Comparison of ENCODE assay signal across 15 cellular contexts in genomic region chr22:49244466-49245420, GRCh38.
"Had no signal": no experiment of that assay in that cellular context is flagged by ENCODE, and none has a peak within 500 bp of the region (broad histone marks: within the 10 kb centered on the region; RNA-seq: fewer than 3 reads in every experiment).

No MANE protein-coding gene starts in this region.

- H3K27ac ChIP-seq: esophagus squamous epithelium, left ventricle myocardium inferior, neural progenitor cell had no signal

- H3K4me1 Mint-ChIP-seq: activated naive CD8-positive, alpha-beta T cell treated with anti-CD3 and anti-CD28 coated beads for 36 hours; neural progenitor cell; stimulated activated effector memory CD8-positive, alpha-beta T cell treated with anti-CD3 and anti-CD28 coated beads, Interleukin-12 subunit alpha, Interleukin-12 subunit beta, amount 100 ng/mL, for 72 hours had no signal

- H3K27ac Mint-ChIP-seq: activated naive CD8-positive, alpha-beta T cell treated with anti-CD3 and anti-CD28 coated beads for 36 hours; neural progenitor cell; stimulated activated effector memory CD8-positive, alpha-beta T cell treated with anti-CD3 and anti-CD28 coated beads, Interleukin-12 subunit alpha, Interleukin-12 subunit beta, amount 100 ng/mL, for 72 hours had no signal

- H3K36me3 ChIP-seq: esophagus squamous epithelium, left ventricle myocardium inferior, neural progenitor cell had no signal

- H3K9me3 ChIP-seq: esophagus squamous epithelium, left ventricle myocardium inferior had no signal

- H3K4me3 Mint-ChIP-seq: activated naive CD8-positive, alpha-beta T cell treated with anti-CD3 and anti-CD28 coated beads for 36 hours; neural progenitor cell; stimulated activated effector memory CD8-positive, alpha-beta T cell treated with anti-CD3 and anti-CD28 coated beads, Interleukin-12 subunit alpha, Interleukin-12 subunit beta, amount 100 ng/mL, for 72 hours had no signal

- H3K4me3 ChIP-seq: esophagus squamous epithelium, left ventricle myocardium inferior, neural progenitor cell had no signal

- DNase-seq: activated CD4-positive, alpha-beta T cell treated with anti-CD3 and anti-CD28 coated beads, Interleukin-2, amount 50 U/mL, for 48 hours; activated naive CD8-positive, alpha-beta T cell treated with anti-CD3 and anti-CD28 coated beads for 36 hours; anterior cingulate cortex; esophagus squamous epithelium; foreskin fibroblast; glutamatergic neuron; left ventricle myocardium inferior; mesendoderm; SIG-M5; small intestine; T-helper 2 cell; trophoblast cell had no signal

- ATAC-seq: activated CD4-positive, CD25-positive, alpha-beta regulatory T cell treated with anti-CD3 and anti-CD28 coated beads, Interleukin-2, amount 50 U/mL, for 24 hours; stimulated activated effector memory CD8-positive, alpha-beta T cell treated with anti-CD3 and anti-CD28 coated beads, Interleukin-12 subunit alpha, Interleukin-12 subunit beta, amount 100 ng/mL, for 72 hours had no signal

- H3K36me3 Mint-ChIP-seq: activated naive CD8-positive, alpha-beta T cell treated with anti-CD3 and anti-CD28 coated beads for 36 hours; neural progenitor cell; stimulated activated effector memory CD8-positive, alpha-beta T cell treated with anti-CD3 and anti-CD28 coated beads, Interleukin-12 subunit alpha, Interleukin-12 subunit beta, amount 100 ng/mL, for 72 hours had no signal

- H3K4me1 ChIP-seq: esophagus squamous epithelium, left ventricle myocardium inferior, neural progenitor cell had no signal

- H3K27me3 ChIP-seq: neural progenitor cell had no signal

- H3K9me3 Mint-ChIP-seq: activated naive CD8-positive, alpha-beta T cell treated with anti-CD3 and anti-CD28 coated beads for 36 hours; stimulated activated effector memory CD8-positive, alpha-beta T cell treated with anti-CD3 and anti-CD28 coated beads, Interleukin-12 subunit alpha, Interleukin-12 subunit beta, amount 100 ng/mL, for 72 hours had no signal
